ENCODE assay signal across 1 cellular context in the genomic region with DNA sequence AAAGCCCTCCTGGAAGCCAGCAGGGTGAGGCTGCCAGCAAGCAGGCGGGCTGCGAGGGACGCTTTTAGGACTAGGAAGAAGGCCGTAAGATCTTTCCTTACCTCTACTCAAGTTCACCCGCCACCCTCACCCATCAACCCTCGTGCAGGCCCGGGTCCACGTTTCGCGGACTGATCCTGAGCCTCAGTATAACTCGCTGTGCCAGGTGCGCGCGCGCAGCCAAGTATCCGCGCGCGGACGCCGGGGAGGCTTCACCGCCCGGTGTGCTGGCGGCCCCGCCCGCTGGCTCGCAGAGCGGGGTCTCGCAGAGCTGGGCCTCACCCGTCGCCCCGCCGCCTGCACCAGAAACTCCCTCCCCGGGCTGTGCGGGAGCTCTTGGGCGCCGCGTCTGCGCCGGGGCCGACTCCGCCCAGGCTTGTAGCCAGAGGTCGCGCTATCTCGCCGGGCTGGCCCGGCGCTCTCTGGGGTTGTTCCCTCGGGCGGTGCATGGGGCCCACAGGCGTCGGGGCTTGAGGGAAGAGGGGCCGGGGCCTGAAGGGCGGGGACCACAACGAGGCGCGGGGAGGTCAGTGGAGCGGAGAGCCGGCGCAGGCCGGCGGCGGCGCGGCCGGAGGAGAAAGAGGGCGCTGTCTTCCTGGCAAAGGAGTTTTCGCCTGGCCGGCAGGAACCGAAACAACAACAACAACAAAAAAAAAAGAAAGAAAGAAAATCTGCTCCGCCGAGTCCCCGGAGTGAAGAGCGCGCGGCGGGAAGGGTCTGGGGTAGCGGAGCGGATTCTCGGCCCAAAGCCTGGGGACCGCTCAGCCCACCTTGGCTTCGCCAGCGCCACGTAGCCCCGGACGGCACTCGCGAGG.
TF ChIP-seq lines count a peak whose summit lies in the region.

No MANE protein-coding gene starts in this region.

TF ChIP-seq in HepG2, 621 proteins besides CTCF, POLR2A, EP300 and RAD21 (continued from another document):
- TF ChIP-seq TRAFD1 (CRISPR knock-in tag; IDR thresholded peaks at IDR 0.05; ENCODE audit: borderline replicate concordance), result no peak
- peak; percentile 23 for TF ChIP-seq ZNF883 (CRISPR knock-in tag; IDR thresholded peaks at IDR 0.05; ENCODE audit: not compliant biosample characterization)
- TF ChIP-seq ARID5B (CRISPR knock-in tag; IDR thresholded peaks at IDR 0.05), result no peak
- no peak for TF ChIP-seq NONO (IDR thresholded peaks at IDR 0.05)
- TF ChIP-seq NONO (CRISPR knock-in tag; conservative IDR thresholded peaks at IDR 0.05), result peak; percentile 77
- no peak for TF ChIP-seq CBX5 (CRISPR knock-in tag; IDR thresholded peaks at IDR 0.05; ENCODE audit: borderline replicate concordance)
- 0 out of 2 replicates have a peak, but pooled peaks have one; percentile 27 for TF ChIP-seq MTA1 (CRISPR knock-in tag; IDR thresholded peaks at IDR 0.05; ENCODE audit: borderline replicate concordance)
- TF ChIP-seq KAT7 (CRISPR knock-in tag; IDR thresholded peaks at IDR 0.05; ENCODE audit: borderline replicate concordance), result peak; percentile 93
- no peak for TF ChIP-seq ZBTB26 (CRISPR knock-in tag; IDR thresholded peaks at IDR 0.05; ENCODE audit: borderline replicate concordance)
- no peak for TF ChIP-seq KLF9 (CRISPR knock-in tag; IDR thresholded peaks at IDR 0.05; ENCODE audit: low read depth)
